In genomic region chr6:97282238-97282725, GRCh38 we compare ENCODE assay signal across 8 cellular contexts. TPM values are rescaled to one million over a fixed set of nuclear protein-coding genes. Genes with fewer than 3 reads are reported as not detected.
A peak's percentile ranks its signal among the peaks of the same experiment; 100 is the strongest.
DNase-seq lines count a peak whose midpoint lies in the region; ATAC-seq and TF ChIP-seq lines count a peak whose summit lies in the region.

No MANE protein-coding gene starts in this region.

- H3K36me3 ChIP-seq in A673 (ENCODE audit: insufficient read depth, low read length, poor library complexity, severe bottlenecking): peaks cover 39% of the 10 kb centered on the region

- H3K4me1 ChIP-seq in A673 (ENCODE audit: insufficient read depth, low read length, poor library complexity, severe bottlenecking): peaks cover 13% of the 10 kb centered on the region

- DNase-seq in A673 (ENCODE audit: low spot score): peak; percentile 17
- no peak for DNase-seq in GM12865 (ENCODE audit: low read depth)
- peak; percentile 21 for DNase-seq in glomerular visceral epithelial cell (ENCODE audit: extremely low spot score)
- no peak for DNase-seq in retinal pigment epithelial cell (ENCODE audit: low read depth)
- DNase-seq in NCI-H2227 treated with DMSO at 0.1 percent for 48 hours (lab: John Stamatoyannopoulos, UW): no peak
- DNase-seq in NAMALWA (ENCODE audit: low spot score): no peak

- H3K27ac ChIP-seq in A673 (ENCODE audit: low read depth, low read length, poor library complexity, severe bottlenecking) (peak overlapping the region; percentile 91), VCaP (peak overlapping the region; percentile 71)

- POLR2A ChIA-PET in A673 (lab: Charles Lee; ENCODE audit: low non-redundant PET): no interaction called here

- CTCF ChIA-PET in A673 (lab: Charles Lee): no interaction called here

- ATAC-seq in HG03064 (IDR thresholded peaks at IDR 0.05; ENCODE audit: low read depth, unreplicated experiment): peak; percentile 2

- H3K4me3 ChIP-seq in A673 (ENCODE audit: low read depth, low read length, poor library complexity, severe bottlenecking) (peak overlapping the region; percentile 76), GM12865 (ENCODE audit: low read depth, low read length) (peak overlapping the region; percentile 69), retinal pigment epithelial cell (ENCODE audit: low read length) (peak overlapping the region; percentile 94)

- BruUV-seq in A673 (replicated peaks; lab: Mats Ljungman, UMichigan): no TSS peak

- no peaks in the 10 kb centered on the region for H3K9me3 ChIP-seq in A673 (ENCODE audit: low read depth, low read length, poor library complexity, severe bottlenecking)

- intact Hi-C loops in A673 (cut with micrococcal nuclease; ENCODE audit: unreplicated experiment): no loop called here

- no peaks in the 10 kb centered on the region for H3K27me3 ChIP-seq in A673 (replicated peaks; ENCODE audit: insufficient read depth, low read depth, low read length, poor library complexity)

- TF ChIP-seq CTCF in A673 (conservative IDR thresholded peaks at IDR 0.05; ENCODE audit: low read depth, low read length) (no peak), GM12865 (IDR thresholded peaks at IDR 0.05; ENCODE audit: insufficient read depth, low read depth, low read length, missing control alignments) (no peak), VCaP (conservative IDR thresholded peaks at IDR 0.05) (no peak), retinal pigment epithelial cell (conservative IDR thresholded peaks at IDR 0.05; ENCODE audit: low read depth, low read length) (no peak)

RNA-seq across cellular contexts. Expression of gene MMS22L, which starts 0.7 kb away (rescaled TPM):
- total RNA-seq in A673 (2021): 57.6 and 59.2 TPM in 2 replicates

Comparison
In these comparisons a context has a peak if more than half of its experiments do, and no peak if none do; other contexts are left out.
1. DNase-seq: peak in A673 (single experiment) and glomerular visceral epithelial cell (single experiment); none in GM12865 (single experiment), retinal pigment epithelial cell (single experiment), NCI-H2227 treated with DMSO at 0.1 percent for 48 hours (single experiment) and NAMALWA (single experiment).
2. Peak in every context shown above with its lines, with median percentiles within 50 percentile points of each other: H3K4me3 ChIP-seq.